Comparison of ENCODE assay signal across 1 cellular context in the genomic region with DNA sequence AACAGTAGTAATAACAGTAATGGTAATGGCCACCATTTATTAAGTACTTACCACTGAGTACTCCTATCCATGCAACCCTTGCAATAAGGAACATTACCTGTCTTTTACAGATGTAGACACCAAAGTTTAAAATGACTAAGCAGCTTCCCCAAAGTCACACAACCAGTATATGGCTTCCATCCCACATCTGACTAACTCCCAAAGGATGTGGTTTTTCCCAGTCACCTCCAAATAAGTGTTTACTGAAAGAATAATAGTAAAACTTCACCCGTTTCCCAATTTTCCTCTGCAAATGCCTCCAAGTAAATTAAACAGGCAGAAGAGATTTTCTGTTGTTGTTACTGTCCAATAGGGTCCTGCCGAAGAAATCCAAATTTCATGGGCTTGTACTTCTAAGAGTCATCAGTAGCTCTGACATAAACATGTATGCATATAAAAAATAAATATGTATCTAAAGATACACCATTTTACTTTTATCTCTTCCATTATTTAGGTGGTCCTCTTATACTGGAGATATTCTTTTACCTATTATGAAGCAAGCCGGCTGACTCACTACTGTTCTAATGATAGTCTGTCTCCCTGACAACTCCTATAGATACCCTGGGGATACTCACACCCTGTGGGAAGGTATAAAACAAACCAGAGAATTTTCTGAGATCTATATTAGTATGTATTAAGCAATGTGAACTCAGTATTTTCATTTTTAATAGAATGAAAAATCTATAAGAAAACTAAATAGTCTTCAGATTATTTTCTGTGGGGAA.
TF ChIP-seq lines count a peak whose summit lies in the region.

No MANE protein-coding gene starts in this region.

TF ChIP-seq in SK-N-SH, 30 proteins besides CTCF, POLR2A, EP300 and RAD21 (continued from another document):
- TF ChIP-seq, protein P1, sequence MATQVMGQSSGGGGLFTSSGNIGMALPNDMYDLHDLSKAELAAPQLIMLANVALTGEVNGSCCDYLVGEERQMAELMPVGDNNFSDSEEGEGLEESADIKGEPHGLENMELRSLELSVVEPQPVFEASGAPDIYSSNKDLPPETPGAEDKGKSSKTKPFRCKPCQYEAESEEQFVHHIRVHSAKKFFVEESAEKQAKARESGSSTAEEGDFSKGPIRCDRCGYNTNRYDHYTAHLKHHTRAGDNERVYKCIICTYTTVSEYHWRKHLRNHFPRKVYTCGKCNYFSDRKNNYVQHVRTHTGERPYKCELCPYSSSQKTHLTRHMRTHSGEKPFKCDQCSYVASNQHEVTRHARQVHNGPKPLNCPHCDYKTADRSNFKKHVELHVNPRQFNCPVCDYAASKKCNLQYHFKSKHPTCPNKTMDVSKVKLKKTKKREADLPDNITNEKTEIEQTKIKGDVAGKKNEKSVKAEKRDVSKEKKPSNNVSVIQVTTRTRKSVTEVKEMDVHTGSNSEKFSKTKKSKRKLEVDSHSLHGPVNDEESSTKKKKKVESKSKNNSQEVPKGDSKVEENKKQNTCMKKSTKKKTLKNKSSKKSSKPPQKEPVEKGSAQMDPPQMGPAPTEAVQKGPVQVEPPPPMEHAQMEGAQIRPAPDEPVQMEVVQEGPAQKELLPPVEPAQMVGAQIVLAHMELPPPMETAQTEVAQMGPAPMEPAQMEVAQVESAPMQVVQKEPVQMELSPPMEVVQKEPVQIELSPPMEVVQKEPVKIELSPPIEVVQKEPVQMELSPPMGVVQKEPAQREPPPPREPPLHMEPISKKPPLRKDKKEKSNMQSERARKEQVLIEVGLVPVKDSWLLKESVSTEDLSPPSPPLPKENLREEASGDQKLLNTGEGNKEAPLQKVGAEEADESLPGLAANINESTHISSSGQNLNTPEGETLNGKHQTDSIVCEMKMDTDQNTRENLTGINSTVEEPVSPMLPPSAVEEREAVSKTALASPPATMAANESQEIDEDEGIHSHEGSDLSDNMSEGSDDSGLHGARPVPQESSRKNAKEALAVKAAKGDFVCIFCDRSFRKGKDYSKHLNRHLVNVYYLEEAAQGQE (IDR thresholded peaks at IDR 0.05; ENCODE audit: low read depth, low read length): no peak
- TF ChIP-seq, protein P2, sequence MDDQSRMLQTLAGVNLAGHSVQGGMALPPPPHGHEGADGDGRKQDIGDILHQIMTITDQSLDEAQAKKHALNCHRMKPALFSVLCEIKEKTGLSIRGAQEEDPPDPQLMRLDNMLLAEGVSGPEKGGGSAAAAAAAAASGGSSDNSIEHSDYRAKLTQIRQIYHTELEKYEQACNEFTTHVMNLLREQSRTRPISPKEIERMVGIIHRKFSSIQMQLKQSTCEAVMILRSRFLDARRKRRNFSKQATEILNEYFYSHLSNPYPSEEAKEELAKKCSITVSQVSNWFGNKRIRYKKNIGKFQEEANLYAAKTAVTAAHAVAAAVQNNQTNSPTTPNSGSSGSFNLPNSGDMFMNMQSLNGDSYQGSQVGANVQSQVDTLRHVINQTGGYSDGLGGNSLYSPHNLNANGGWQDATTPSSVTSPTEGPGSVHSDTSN (IDR thresholded peaks at IDR 0.05): no peak
- TF ChIP-seq YY1 (IDR thresholded peaks at IDR 0.05; ENCODE audit: low read depth): no peak
- TF ChIP-seq FOSL2 (IDR thresholded peaks at IDR 0.05; ENCODE audit: borderline replicate concordance, low read depth): peak; percentile 51
- peak; percentile 48 for TF ChIP-seq JUND (IDR thresholded peaks at IDR 0.05)
- 0 out of 2 replicates have a peak, but pooled peaks have one; percentile 45 for TF ChIP-seq NFIC (IDR thresholded peaks at IDR 0.05; ENCODE audit: borderline replicate concordance)
- peak; percentile 31; the same call in 1 of the 2 replicates for TF ChIP-seq TCF12 (IDR thresholded peaks at IDR 0.05)
- TF ChIP-seq, protein P3, sequence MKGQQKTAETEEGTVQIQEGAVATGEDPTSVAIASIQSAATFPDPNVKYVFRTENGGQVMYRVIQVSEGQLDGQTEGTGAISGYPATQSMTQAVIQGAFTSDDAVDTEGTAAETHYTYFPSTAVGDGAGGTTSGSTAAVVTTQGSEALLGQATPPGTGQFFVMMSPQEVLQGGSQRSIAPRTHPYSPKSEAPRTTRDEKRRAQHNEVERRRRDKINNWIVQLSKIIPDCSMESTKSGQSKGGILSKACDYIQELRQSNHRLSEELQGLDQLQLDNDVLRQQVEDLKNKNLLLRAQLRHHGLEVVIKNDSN (IDR thresholded peaks at IDR 0.05; ENCODE audit: borderline replicate concordance, low read depth): no peak
